Comparison of ENCODE assay signal across 9 cellular contexts in the genomic region with DNA sequence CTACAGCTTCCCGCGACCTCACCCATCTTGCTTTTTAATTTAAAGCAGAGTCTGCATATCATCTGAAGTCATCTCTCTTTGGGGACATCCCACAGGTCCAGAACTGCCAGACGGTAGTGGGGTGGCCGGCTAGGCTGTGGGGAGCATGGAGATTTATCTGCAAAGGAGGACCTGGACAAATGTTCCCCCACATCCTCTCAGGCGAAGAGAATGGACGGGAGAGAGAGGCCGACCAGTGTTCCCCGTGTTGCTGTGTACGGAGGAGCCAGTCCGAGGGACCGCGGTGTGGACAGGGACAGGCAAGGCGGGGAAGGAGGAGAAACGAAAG. TPM values are rescaled to one million over a fixed set of nuclear protein-coding genes. Genes with fewer than 3 reads are reported as not detected.
A peak's percentile ranks its signal among the peaks of the same experiment; 100 is the strongest.
DNase-seq lines count a peak whose midpoint lies in the region; ATAC-seq, FAIRE-seq and TF ChIP-seq lines count a peak whose summit lies in the region.
"Had no signal": no experiment of that assay in that cellular context is flagged by ENCODE, and none has a peak within 500 bp of the region (broad histone marks: within the 10 kb centered on the region; RNA-seq: fewer than 3 reads in every experiment).

No MANE protein-coding gene starts in this region.

- WGBS in lung, 2 donors: 22 to 33% methylated on average over 14 of the region's 14 CpGs

- H3K4me3 ChIP-seq in lung (no peak overlapping the region), thoracic aorta (peak overlapping the region; percentile 77)

- DNase-seq in activated T-cell treated with anti-CD3 and anti-CD28 coated beads, Interleukin-2, amount 50 U/mL, for 24 hours: no peak
- no peak for DNase-seq in activated T-cell treated with anti-CD3 and anti-CD28 coated beads for 4 hours
- no peak for DNase-seq in central memory CD8-positive, alpha-beta T cell (ENCODE audit: low spot score in 2 of 2)
- DNase-seq in lung (ENCODE audit: low spot score): no peak
- no peak for DNase-seq in thoracic aorta (ENCODE audit: low spot score)
- DNase-seq in GM12891 (ENCODE audit: insufficient read length, low spot score): no peak

- H3K9me3 Mint-ChIP-seq in activated T-cell treated with anti-CD3 and anti-CD28 coated beads, Interleukin-2, amount 50 U/mL, for 24 hours: no peaks in the 10 kb centered on the region
- H3K9me3 Mint-ChIP-seq in central memory CD8-positive, alpha-beta T cell: no peaks in the 10 kb centered on the region

- peaks cover 0 to 12% of the 10 kb centered on the region in 2 donors for H3K4me1 ChIP-seq in lung (ENCODE audit: control insufficient read depth in 2 of 2, insufficient read depth in 2 of 2, low read length in 2 of 2)
- H3K4me1 ChIP-seq in thoracic aorta (ENCODE audit: control insufficient read depth in 1 of 2, low read depth in 2 of 2): peaks cover 5 to 30% of the 10 kb centered on the region in 2 donors

- H3K36me3 ChIP-seq in lung (ENCODE audit: control insufficient read depth in 2 of 2, insufficient read depth in 2 of 2, low read length in 2 of 2) (no peaks in the 10 kb centered on the region), thoracic aorta (no peaks in the 10 kb centered on the region)

- H3K9me3 ChIP-seq in lung (ENCODE audit: control insufficient read depth in 2 of 2, insufficient read depth in 1 of 2, low read length in 1 of 2) (peaks cover 0 to 10% of the 10 kb centered on the region in 2 donors), thoracic aorta (no peaks in the 10 kb centered on the region)

- ATAC-seq in central memory CD8-positive, alpha-beta T cell (replicated peaks; ENCODE audit: extremely low read depth, poor library complexity, severe bottlenecking): no peak
- ATAC-seq in lung (ENCODE audit: insufficient read depth, low FRiP score) (no peak), thoracic aorta (ENCODE audit: insufficient number of reproducible peaks, low FRiP score, low read depth) (no peak), HG03175 (IDR thresholded peaks at IDR 0.05; ENCODE audit: unreplicated experiment) (no peak), HG02759 (IDR thresholded peaks at IDR 0.05; ENCODE audit: unreplicated experiment) (no peak)

- peaks cover 74% of the 10 kb centered on the region for H3K27me3 Mint-ChIP-seq in activated T-cell treated with anti-CD3 and anti-CD28 coated beads, Interleukin-2, amount 50 U/mL, for 24 hours
- H3K27me3 Mint-ChIP-seq in central memory CD8-positive, alpha-beta T cell: peaks cover 66% of the 10 kb centered on the region

- H3K27me3 ChIP-seq in lung (ENCODE audit: control insufficient read depth, insufficient read depth): no peaks in the 10 kb centered on the region
- H3K27me3 ChIP-seq in thoracic aorta (replicated peaks; ENCODE audit: insufficient read depth): no peaks in the 10 kb centered on the region

- no peak for TF ChIP-seq POLR2A in GM12891 (IDR thresholded peaks at IDR 0.05; ENCODE audit: low read depth, low read length)

- no peak for TF ChIP-seq CTCF in lung (IDR thresholded peaks at IDR 0.05; ENCODE audit: control extremely low read depth, extremely low read depth)
- no peak for TF ChIP-seq CTCF in thoracic aorta (IDR thresholded peaks at IDR 0.05)

- no peak overlapping the region for H3K27ac Mint-ChIP-seq in activated T-cell treated with anti-CD3 and anti-CD28 coated beads, Interleukin-2, amount 50 U/mL, for 24 hours
- no peak overlapping the region for H3K27ac Mint-ChIP-seq in central memory CD8-positive, alpha-beta T cell (ENCODE audit: low read depth)

- H3K4me1 Mint-ChIP-seq in activated T-cell treated with anti-CD3 and anti-CD28 coated beads, Interleukin-2, amount 50 U/mL, for 24 hours (ENCODE audit: low read depth): peaks cover 19% of the 10 kb centered on the region
- peaks cover 12% of the 10 kb centered on the region for H3K4me1 Mint-ChIP-seq in central memory CD8-positive, alpha-beta T cell

- peak overlapping the region; percentile 34 for H3K4me3 Mint-ChIP-seq in activated T-cell treated with anti-CD3 and anti-CD28 coated beads, Interleukin-2, amount 50 U/mL, for 24 hours
- peak overlapping the region; percentile 49 for H3K4me3 Mint-ChIP-seq in central memory CD8-positive, alpha-beta T cell

- H3K36me3 Mint-ChIP-seq in activated T-cell treated with anti-CD3 and anti-CD28 coated beads, Interleukin-2, amount 50 U/mL, for 24 hours (ENCODE audit: low read depth): no peaks in the 10 kb centered on the region
- no peaks in the 10 kb centered on the region for H3K36me3 Mint-ChIP-seq in central memory CD8-positive, alpha-beta T cell (ENCODE audit: insufficient read depth)

- no peak for FAIRE-seq in GM12891 (lab: Jason Lieb, UNC)
- FAIRE-seq: TTC549 had no signal

- peak overlapping the region; percentile 17 to 87 for H3K27ac ChIP-seq in lung (ENCODE audit: low read depth in 1 of 2, low read length in 1 of 2)
- H3K27ac ChIP-seq in thoracic aorta: peak overlapping the region; percentile 85 to 86

TF ChIP-seq in GM12891, 5 proteins besides CTCF, POLR2A, EP300 and RAD21:
- TF ChIP-seq POU2F2 (IDR thresholded peaks at IDR 0.05; ENCODE audit: low read depth, low read length) (no peak), SPI1 (IDR thresholded peaks at IDR 0.05; ENCODE audit: low read depth, low read length) (no peak), POLR2AphosphoS5 (IDR thresholded peaks at IDR 0.05; ENCODE audit: low read depth, low read length) (no peak), PAX5 (IDR thresholded peaks at IDR 0.05; ENCODE audit: insufficient read depth, low read length, severe bottlenecking) (no peak), TAF1 (IDR thresholded peaks at IDR 0.05; ENCODE audit: low read depth, low read length) (no peak)

RNA-seq across cellular contexts. Expression of gene MT1M, which starts 0.7 kb away (rescaled TPM):
- total RNA-seq in lung (10 to 100 TPM in 1 of 2 donors, under 1 TPM in 1; 0.88 to 51.9 TPM), thoracic aorta (10 to 100 TPM; 23.2 to 53.6 TPM)
- polyA plus RNA-seq in lung: 100 to 1,000 TPM in 1 of 2 donors, 10 to 100 TPM in 1; 35.2 to 251 TPM
- not detected for polyA plus RNA-seq in GM12891 (2012; ENCODE audit: low read depth, missing spikeins)

RNA-seq across cellular contexts. Expression of gene MT1E, which starts 6.2 kb away (rescaled TPM):
- total RNA-seq in lung: 100 to 1,000 TPM in 1 of 2 donors, 10 to 100 TPM in 1; 22.1 to 251 TPM
- polyA plus RNA-seq in lung: 100 to 1,000 TPM in 1 of 2 donors, 10 to 100 TPM in 1; 66.9 to 746 TPM
- 100 to 1,000 TPM; 106 to 214 TPM for total RNA-seq in thoracic aorta
- 0.87 TPM for polyA plus RNA-seq in GM12891 (2012; ENCODE audit: low read depth, missing spikeins)

RNA-seq across cellular contexts. Expression of gene MT1A, which starts 6.7 kb away (rescaled TPM):
- total RNA-seq in lung (10 to 100 TPM in 1 of 2 donors, 1 to 10 TPM in 1; 1.1 to 36.2 TPM), thoracic aorta (100 to 1,000 TPM in 1 of 2 donors, 1 to 10 TPM in 1; 6.5 to 168 TPM)
- polyA plus RNA-seq in lung: 100 to 1,000 TPM in 1 of 2 donors, 10 to 100 TPM in 1; 66.7 to 438 TPM
- polyA plus RNA-seq in GM12891 (2012; ENCODE audit: low read depth, missing spikeins): not detected

RNA-seq across cellular contexts. Expression of gene MT1B, which starts 19.9 kb away (rescaled TPM):
- not detected for total RNA-seq in lung
- not detected for polyA plus RNA-seq in lung
- not detected for total RNA-seq in thoracic aorta
- polyA plus RNA-seq in GM12891 (2012; ENCODE audit: low read depth, missing spikeins): not detected

RNA-seq across cellular contexts. Expression of gene MT2A, which starts 23.4 kb away (rescaled TPM):
- total RNA-seq in lung: 100 to 1,000 TPM in 1 of 2 donors, 10 to 100 TPM in 1; 17.6 to 521 TPM
- 1,000 to 10,000 TPM in 1 of 2 donors, 100 to 1,000 TPM in 1; 903 to 1,104 TPM for polyA plus RNA-seq in lung
- 100 to 1,000 TPM; 107 to 185 TPM for total RNA-seq in thoracic aorta
- 8.4 TPM for polyA plus RNA-seq in GM12891 (2012; ENCODE audit: low read depth, missing spikeins)
